ENCODE assay signal across 2 cellular contexts in genomic region chr9:135883410-135884089, GRCh38.
TF ChIP-seq lines count a peak whose summit lies in the region.

No MANE protein-coding gene starts in this region.

TF ChIP-seq in SK-N-SH, 30 proteins besides CTCF, POLR2A, EP300 and RAD21 (continued from another document):
- TF ChIP-seq REST (IDR thresholded peaks at IDR 0.05; ENCODE audit: low read depth, low read length) (no peak), JUND (IDR thresholded peaks at IDR 0.05) (no peak), TCF12 (IDR thresholded peaks at IDR 0.05) (no peak), MAX (IDR thresholded peaks at IDR 0.05; ENCODE audit: low read depth) (no peak), RCOR1 (IDR thresholded peaks at IDR 0.05; ENCODE audit: low read length) (no peak), MEF2A (IDR thresholded peaks at IDR 0.05; ENCODE audit: borderline replicate concordance, low read depth) (no peak), GATA2 (CRISPR knock-in tag; IDR thresholded peaks at IDR 0.05) (no peak), NRF1 (IDR thresholded peaks at IDR 0.05; ENCODE audit: low read depth, low read length) (no peak), PBX3 (IDR thresholded peaks at IDR 0.05) (no peak), EZH2phosphoT487 (IDR thresholded peaks at IDR 0.05; ENCODE audit: borderline replicate concordance, low read depth) (no peak)

TF ChIP-seq in SK-N-SH treated with all-trans-retinoic acid at 6 μM for 48 hours, 23 proteins besides CTCF, POLR2A, EP300 and RAD21 (continued from another document):
- TF ChIP-seq TSHZ2 (CRISPR knock-in tag; IDR thresholded peaks at IDR 0.05) (no peak), PATZ1 (CRISPR knock-in tag; IDR thresholded peaks at IDR 0.05; ENCODE audit: borderline replicate concordance) (no peak), ZFP30 (CRISPR knock-in tag; IDR thresholded peaks at IDR 0.05) (no peak), ZFP3 (CRISPR knock-in tag; IDR thresholded peaks at IDR 0.05) (no peak), PPARA (CRISPR knock-in tag; IDR thresholded peaks at IDR 0.05; ENCODE audit: borderline replicate concordance) (no peak), CSDC2 (CRISPR knock-in tag; IDR thresholded peaks at IDR 0.05) (no peak), RARB (CRISPR knock-in tag; IDR thresholded peaks at IDR 0.05) (no peak), POU6F1 (CRISPR knock-in tag; IDR thresholded peaks at IDR 0.05; ENCODE audit: borderline replicate concordance, low read depth) (no peak), CREB5 (CRISPR knock-in tag; IDR thresholded peaks at IDR 0.05; ENCODE audit: low read depth) (no peak), ZNF8 (CRISPR knock-in tag; IDR thresholded peaks at IDR 0.05) (no peak)
